34 cellular contexts compared by ENCODE assay signal in the genomic region with DNA sequence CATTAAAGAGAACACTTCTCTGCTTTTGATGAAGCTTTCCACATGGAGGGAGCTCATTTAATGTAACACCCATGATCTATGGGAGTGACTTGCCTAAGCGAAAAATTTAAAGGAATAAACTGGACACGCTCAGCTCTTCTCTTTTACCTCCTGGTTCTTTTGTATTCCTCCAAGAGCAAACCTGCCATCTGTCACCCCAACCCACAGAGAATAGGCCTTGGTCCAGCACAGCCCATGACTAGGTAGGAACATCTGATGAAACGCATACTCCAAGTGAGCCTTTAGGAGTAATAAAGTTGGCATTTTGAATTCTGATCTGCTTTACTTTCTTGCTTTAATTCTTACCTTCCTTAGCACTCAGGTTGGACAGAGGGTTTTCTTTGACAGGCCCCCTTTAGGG.
"Had no signal": no experiment of that assay in that cellular context is flagged by ENCODE, and none has a peak within 500 bp of the region (broad histone marks: within the 10 kb centered on the region; RNA-seq: fewer than 3 reads in every experiment).

No MANE protein-coding gene starts in this region.

- H3K27ac Mint-ChIP-seq: activated CD4-positive, alpha-beta memory T cell treated with anti-CD3 and anti-CD28 coated beads for 36 hours; activated CD4-positive, alpha-beta T cell treated with anti-CD3 and anti-CD28 coated beads for 36 hours; activated CD4-positive, alpha-beta T cell treated with anti-CD3 and anti-CD28 coated beads, Interleukin-2, amount 10 ng/mL, durations not matched to agents 24 days and 14 days; activated CD8-positive, alpha-beta memory T cell treated with anti-CD3 and anti-CD28 coated beads, Interleukin-2, amount 10 ng/mL, durations not matched to agents 7 days and 5 days; activated CD8-positive, alpha-beta T cell treated with anti-CD3 and anti-CD28 coated beads, Interleukin-2, amount 10 ng/mL, durations not matched to agents 7 days and 5 days; activated naive CD4-positive, alpha-beta T cell treated with anti-CD3 and anti-CD28 coated beads for 36 hours; activated naive CD4-positive, alpha-beta T cell treated with anti-CD3 and anti-CD28 coated beads, Interleukin-2, amount 50 U/mL, for 24 hours; activated naive CD8-positive, alpha-beta T cell treated with anti-CD3 and anti-CD28 coated beads for 36 hours; activated naive CD8-positive, alpha-beta T cell treated with anti-CD3 and anti-CD28 coated beads, Interleukin-2, amount 50 U/mL, for 24 hours; activated T-helper 1 cell treated with anti-CD3 and anti-CD28 coated beads, Interleukin-12 subunit alpha, Interleukin-12 subunit beta, Interleukin-2, Interleukin-4 antibody, amounts not matched to agents 30 ng/mL and 10 ng/mL and 1 ng/mL, durations not matched to agents 14 hours and 24 hours and 36 hours; activated T-helper 2 cell treated with anti-CD3 and anti-CD28 coated beads, Interferon-gamma antibody, Interleukin-2, Interleukin-4, amounts not matched to agents 10 μg/mL and 5 μg/mL and 100 μg/mL, durations not matched to agents 14 hours and 24 hours and 36 hours; effector memory CD8-positive, alpha-beta T cell had no signal

- H3K4me1 ChIP-seq: adrenal gland, body of pancreas, esophagus muscularis mucosa, foreskin keratinocyte, gastrocnemius medialis, heart right ventricle had no signal

- DNase-seq: activated CD4-positive, alpha-beta memory T cell treated with anti-CD3 and anti-CD28 coated beads for 36 hours; activated CD4-positive, alpha-beta T cell treated with anti-CD3 and anti-CD28 coated beads for 36 hours; activated CD4-positive, alpha-beta T cell treated with anti-CD3 and anti-CD28 coated beads, Interleukin-2, amount 10 ng/mL, durations not matched to agents 24 days and 14 days; activated CD4-positive, CD25-positive, alpha-beta regulatory T cell; activated CD4-positive, CD25-positive, alpha-beta regulatory T cell treated with anti-CD3 and anti-CD28 coated beads, Interleukin-2, amount 50 U/mL, for 72 hours; activated CD8-positive, alpha-beta memory T cell treated with anti-CD3 and anti-CD28 coated beads, Interleukin-2, amount 10 ng/mL, durations not matched to agents 7 days and 5 days; activated CD8-positive, alpha-beta memory T cell treated with anti-CD3 and anti-CD28 coated beads, Interleukin-2, amount 50 U/mL, for 4 hours; activated CD8-positive, alpha-beta T cell treated with anti-CD3 and anti-CD28 coated beads, Interleukin-2, amount 10 ng/mL, durations not matched to agents 7 days and 5 days; activated effector memory CD4-positive, alpha-beta T cell treated with anti-CD3 and anti-CD28 coated beads, Interleukin-2, amount 50 U/mL, for 16 hours; activated naive CD4-positive, alpha-beta T cell treated with anti-CD3 and anti-CD28 coated beads for 36 hours; activated naive CD8-positive, alpha-beta T cell treated with anti-CD3 and anti-CD28 coated beads for 36 hours; activated naive CD8-positive, alpha-beta T cell treated with anti-CD3 and anti-CD28 coated beads, Interleukin-2, amount 50 U/mL, for 24 hours; activated T-cell treated with anti-CD3 and anti-CD28 coated beads, Interleukin-2, amount 50 U/mL, for 1 hour; activated T-cell treated with anti-CD3 and anti-CD28 coated beads, Interleukin-2, amount 50 U/mL, for 48 hours; adrenal gland; amygdala; aorta; body of pancreas; caudate nucleus; cerebellar nuclear complex; dermis blood vessel endothelial cell; effector CD4-positive, alpha-beta T cell; effector memory CD8-positive, alpha-beta T cell; erythroblast; foreskin keratinocyte; gastrocnemius medialis; heart right ventricle; T-helper 2 cell had no signal

- H3K4me3 ChIP-seq: adrenal gland, body of pancreas, coronary artery, esophagus muscularis mucosa, gastrocnemius medialis, heart right ventricle, hepatocyte had no signal

- H3K27me3 ChIP-seq: adrenal gland, body of pancreas, esophagus muscularis mucosa, foreskin keratinocyte, gastrocnemius medialis, hepatocyte had no signal

- H3K4me1 Mint-ChIP-seq: activated CD4-positive, alpha-beta T cell treated with anti-CD3 and anti-CD28 coated beads for 36 hours; activated CD4-positive, alpha-beta T cell treated with anti-CD3 and anti-CD28 coated beads, Interleukin-2, amount 10 ng/mL, durations not matched to agents 24 days and 14 days; activated CD8-positive, alpha-beta memory T cell treated with anti-CD3 and anti-CD28 coated beads, Interleukin-2, amount 10 ng/mL, durations not matched to agents 7 days and 5 days; activated naive CD4-positive, alpha-beta T cell treated with anti-CD3 and anti-CD28 coated beads, Interleukin-2, amount 50 U/mL, for 24 hours; activated naive CD8-positive, alpha-beta T cell treated with anti-CD3 and anti-CD28 coated beads for 36 hours; activated naive CD8-positive, alpha-beta T cell treated with anti-CD3 and anti-CD28 coated beads, Interleukin-2, amount 50 U/mL, for 24 hours had no signal

- H3K79me2 ChIP-seq: hepatocyte had no signal

- H3K4me2 ChIP-seq: hepatocyte had no signal

- H3K27ac ChIP-seq: adrenal gland, body of pancreas, coronary artery, esophagus muscularis mucosa, foreskin keratinocyte, gastrocnemius medialis, heart right ventricle, hepatocyte had no signal

- H3K4me3 Mint-ChIP-seq: activated CD4-positive, alpha-beta memory T cell treated with anti-CD3 and anti-CD28 coated beads for 36 hours; activated CD4-positive, alpha-beta T cell treated with anti-CD3 and anti-CD28 coated beads for 36 hours; activated CD4-positive, alpha-beta T cell treated with anti-CD3 and anti-CD28 coated beads, Interleukin-2, amount 10 ng/mL, durations not matched to agents 24 days and 14 days; activated CD8-positive, alpha-beta memory T cell treated with anti-CD3 and anti-CD28 coated beads, Interleukin-2, amount 10 ng/mL, durations not matched to agents 7 days and 5 days; activated CD8-positive, alpha-beta T cell treated with anti-CD3 and anti-CD28 coated beads, Interleukin-2, amount 10 ng/mL, durations not matched to agents 7 days and 5 days; activated naive CD4-positive, alpha-beta T cell treated with anti-CD3 and anti-CD28 coated beads for 36 hours; activated naive CD4-positive, alpha-beta T cell treated with anti-CD3 and anti-CD28 coated beads, Interleukin-2, amount 50 U/mL, for 24 hours; activated naive CD8-positive, alpha-beta T cell treated with anti-CD3 and anti-CD28 coated beads for 36 hours; activated naive CD8-positive, alpha-beta T cell treated with anti-CD3 and anti-CD28 coated beads, Interleukin-2, amount 50 U/mL, for 24 hours; activated T-helper 1 cell treated with anti-CD3 and anti-CD28 coated beads, Interleukin-12 subunit alpha, Interleukin-12 subunit beta, Interleukin-2, Interleukin-4 antibody, amounts not matched to agents 30 ng/mL and 10 ng/mL and 1 ng/mL, durations not matched to agents 14 hours and 24 hours and 36 hours; effector memory CD8-positive, alpha-beta T cell had no signal

- H3K9me3 Mint-ChIP-seq: activated CD4-positive, alpha-beta memory T cell treated with anti-CD3 and anti-CD28 coated beads for 36 hours; activated CD4-positive, alpha-beta T cell treated with anti-CD3 and anti-CD28 coated beads, Interleukin-2, amount 10 ng/mL, durations not matched to agents 24 days and 14 days; activated naive CD4-positive, alpha-beta T cell treated with anti-CD3 and anti-CD28 coated beads for 36 hours; activated naive CD4-positive, alpha-beta T cell treated with anti-CD3 and anti-CD28 coated beads, Interleukin-2, amount 50 U/mL, for 24 hours; activated naive CD8-positive, alpha-beta T cell treated with anti-CD3 and anti-CD28 coated beads for 36 hours; activated naive CD8-positive, alpha-beta T cell treated with anti-CD3 and anti-CD28 coated beads, Interleukin-2, amount 50 U/mL, for 24 hours; activated T-helper 1 cell treated with anti-CD3 and anti-CD28 coated beads, Interleukin-12 subunit alpha, Interleukin-12 subunit beta, Interleukin-2, Interleukin-4 antibody, amounts not matched to agents 30 ng/mL and 10 ng/mL and 1 ng/mL, durations not matched to agents 14 hours and 24 hours and 36 hours; activated T-helper 2 cell treated with anti-CD3 and anti-CD28 coated beads, Interferon-gamma antibody, Interleukin-2, Interleukin-4, amounts not matched to agents 10 μg/mL and 5 μg/mL and 100 μg/mL, durations not matched to agents 14 hours and 24 hours and 36 hours; effector memory CD8-positive, alpha-beta T cell had no signal

- H3K9me3 ChIP-seq: adrenal gland, body of pancreas, esophagus muscularis mucosa, gastrocnemius medialis, heart right ventricle had no signal

- H3K36me3 Mint-ChIP-seq: activated CD4-positive, alpha-beta memory T cell treated with anti-CD3 and anti-CD28 coated beads for 36 hours; activated CD8-positive, alpha-beta memory T cell treated with anti-CD3 and anti-CD28 coated beads, Interleukin-2, amount 10 ng/mL, durations not matched to agents 7 days and 5 days; activated naive CD4-positive, alpha-beta T cell treated with anti-CD3 and anti-CD28 coated beads, Interleukin-2, amount 50 U/mL, for 24 hours; activated naive CD8-positive, alpha-beta T cell treated with anti-CD3 and anti-CD28 coated beads for 36 hours had no signal

- H3K36me3 ChIP-seq: adrenal gland, esophagus muscularis mucosa, gastrocnemius medialis, heart right ventricle had no signal

- H2AFZ ChIP-seq: hepatocyte had no signal

- ATAC-seq: activated CD4-positive, alpha-beta T cell treated with anti-CD3 and anti-CD28 coated beads for 36 hours; activated CD8-positive, alpha-beta memory T cell treated with anti-CD3 and anti-CD28 coated beads, Interleukin-2, amount 10 ng/mL, durations not matched to agents 7 days and 5 days; activated CD8-positive, alpha-beta T cell treated with anti-CD3 and anti-CD28 coated beads, Interleukin-2, amount 10 ng/mL, durations not matched to agents 7 days and 5 days; activated naive CD8-positive, alpha-beta T cell treated with anti-CD3 and anti-CD28 coated beads, Interleukin-2, amount 50 U/mL, for 24 hours; body of pancreas; effector memory CD8-positive, alpha-beta T cell; foreskin keratinocyte; gastrocnemius medialis; heart right ventricle had no signal
